In genomic region chr5:80230269-80230992, GRCh38 we compare ENCODE assay signal across 14 cellular contexts. TPM values are rescaled to one million over a fixed set of nuclear protein-coding genes. Genes with fewer than 3 reads are reported as not detected.
DNase-seq lines count a peak whose midpoint lies in the region; ATAC-seq and TF ChIP-seq lines count a peak whose summit lies in the region.
"Had no signal": no experiment of that assay in that cellular context is flagged by ENCODE, and none has a peak within 500 bp of the region (broad histone marks: within the 10 kb centered on the region; RNA-seq: fewer than 3 reads in every experiment).

No MANE protein-coding gene starts in this region.

- no peak overlapping the region for H3K4me2 ChIP-seq in IMR-90 (ENCODE audit: low read depth, low read length)
- H3K4me2 ChIP-seq in neural progenitor cell, result no peak overlapping the region

- H3K79me2 ChIP-seq in neural progenitor cell (ENCODE audit: low read depth), result peaks cover 100% of the 10 kb centered on the region

- H3K4me1 ChIP-seq in IMR-90 (ENCODE audit: control insufficient read depth, insufficient read depth, low read length), result no peaks in the 10 kb centered on the region; the same call in 1 of the 2 replicates
- H3K4me1 ChIP-seq in neural progenitor cell, result peaks cover 9% of the 10 kb centered on the region

- H3K18ac ChIP-seq in IMR-90 (ENCODE audit: low read depth, low read length), result no peak overlapping the region

- H2BK5ac ChIP-seq in IMR-90 (ENCODE audit: low read depth, low read length, poor library complexity, severe bottlenecking), result no peak overlapping the region

- H4K5ac ChIP-seq in IMR-90 (ENCODE audit: low read depth, low read length), result no peak overlapping the region

- H3K9ac ChIP-seq in IMR-90 (ENCODE audit: low read depth, low read length), result no peak overlapping the region
- no peak overlapping the region for H3K9ac ChIP-seq in neural progenitor cell

- H3K4me1 Mint-ChIP-seq in activated CD4-positive, alpha-beta T cell treated with anti-CD3 and anti-CD28 coated beads, Interleukin-2, amount 10 ng/mL, durations not matched to agents 7 days and 5 days, result peaks cover 58% of the 10 kb centered on the region
- peaks cover 38% of the 10 kb centered on the region for H3K4me1 Mint-ChIP-seq in activated CD4-positive, alpha-beta T cell treated with anti-CD3 and anti-CD28 coated beads, Interleukin-2, amount 10 ng/mL, durations not matched to agents 24 days and 14 days
- H3K4me1 Mint-ChIP-seq in central memory CD8-positive, alpha-beta T cell, result peaks cover 31% of the 10 kb centered on the region
- H3K4me1 Mint-ChIP-seq in neural progenitor cell, result peaks cover 15% of the 10 kb centered on the region

- no peak overlapping the region for H3K14ac ChIP-seq in IMR-90 (replicated peaks; ENCODE audit: low read depth, low read length)

- H3K4me3 ChIP-seq in IMR-90 (ENCODE audit: insufficient read depth, low read depth, low read length), result no peak overlapping the region
- no peak overlapping the region for H3K4me3 ChIP-seq in neural progenitor cell

- peaks cover 3 to 16% of the 10 kb centered on the region in 2 experiments; a peak in 3 of 4 replicates for H3K79me1 ChIP-seq in IMR-90 (ENCODE audit: low read depth in 1 of 2, low read length in 2 of 2)

- H2BK15ac ChIP-seq in IMR-90 (ENCODE audit: low read depth, low read length), result no peak overlapping the region

- no TSS peak for BruUV-seq in IMR-90 (replicated peaks; lab: Mats Ljungman, UMichigan)

- peaks cover 42% of the 10 kb centered on the region for H3K36me3 Mint-ChIP-seq in activated CD4-positive, alpha-beta T cell treated with anti-CD3 and anti-CD28 coated beads, Interleukin-2, amount 10 ng/mL, durations not matched to agents 7 days and 5 days (ENCODE audit: low read depth)
- H3K36me3 Mint-ChIP-seq in activated CD4-positive, alpha-beta T cell treated with anti-CD3 and anti-CD28 coated beads, Interleukin-2, amount 10 ng/mL, durations not matched to agents 24 days and 14 days (ENCODE audit: low read depth), result peaks cover 33% of the 10 kb centered on the region
- H3K36me3 Mint-ChIP-seq in central memory CD8-positive, alpha-beta T cell (ENCODE audit: insufficient read depth), result peaks cover 1% of the 10 kb centered on the region
- H3K36me3 Mint-ChIP-seq in neural progenitor cell, result peaks cover 4% of the 10 kb centered on the region

- H3K27ac ChIP-seq in IMR-90 (ENCODE audit: insufficient read depth, low read length), result no peak overlapping the region
- peak overlapping the region; percentile 81 for H3K27ac ChIP-seq in neural progenitor cell
- H3K27ac ChIP-seq: neutrophil had no signal

- CTCF ChIA-PET in activated CD4-positive, alpha-beta T cell treated with anti-CD3 and anti-CD28 coated beads, Interleukin-2, amount 10 ng/mL, durations not matched to agents 7 days and 5 days (lab: Charles Lee), result interaction anchor here (1.0 to 1.8 kb wide), 2 partner anchors 8 to 13 kb away, joined by 3 to 4 read pairs; no protein-coding TSS in a partner anchor
- CTCF ChIA-PET in IMR-90 (lab: Yijun Ruan, JAX), result no interaction called here

- 0 out of 2 replicates have a peak, but pooled peaks cover 4% of the 10 kb centered on the region for H4K20me1 ChIP-seq in IMR-90 (ENCODE audit: insufficient read depth, low read length)
- H4K20me1 ChIP-seq in neural progenitor cell (ENCODE audit: low read depth), result peaks cover 80% of the 10 kb centered on the region

- intact Hi-C loops in activated CD4-positive, alpha-beta T cell treated with anti-CD3 and anti-CD28 coated beads, Interleukin-2, amount 10 ng/mL, durations not matched to agents 24 days and 14 days (cut with micrococcal nuclease), result no loop called here
- intact Hi-C loops in IMR-90 (cut with micrococcal nuclease), result no loop called here

- no peak overlapping the region for H3K4ac ChIP-seq in IMR-90 (ENCODE audit: low read depth, low read length)

- no peak for TF ChIP-seq POLR2A in IMR-90 (IDR thresholded peaks at IDR 0.05; ENCODE audit: low read depth, low read length)

- H2BK120ac ChIP-seq in IMR-90 (ENCODE audit: low read depth, low read length), result peak overlapping the region; percentile 38; the same call in 1 of the 2 replicates

- H3K9me3 ChIP-seq in IMR-90 (ENCODE audit: control insufficient read depth, insufficient read depth, low read length), result no peaks in the 10 kb centered on the region
- no peaks in the 10 kb centered on the region for H3K9me3 ChIP-seq in neural progenitor cell (ENCODE audit: low read depth)
- H3K9me3 ChIP-seq: neutrophil had no signal

- H2AK5ac ChIP-seq in IMR-90 (ENCODE audit: low read depth, low read length), result peak overlapping the region; percentile 88

- H3K9me3 Mint-ChIP-seq in activated CD4-positive, alpha-beta T cell treated with anti-CD3 and anti-CD28 coated beads, Interleukin-2, amount 10 ng/mL, durations not matched to agents 7 days and 5 days, result peaks cover 4% of the 10 kb centered on the region
- no peaks in the 10 kb centered on the region for H3K9me3 Mint-ChIP-seq in activated CD4-positive, alpha-beta T cell treated with anti-CD3 and anti-CD28 coated beads, Interleukin-2, amount 10 ng/mL, durations not matched to agents 24 days and 14 days
- H3K9me3 Mint-ChIP-seq in central memory CD8-positive, alpha-beta T cell, result no peaks in the 10 kb centered on the region
- H3K9me3 Mint-ChIP-seq in neural progenitor cell, result peaks cover 3% of the 10 kb centered on the region

- no peak for ATAC-seq in IMR-90 (ENCODE audit: low read depth)
- ATAC-seq in central memory CD8-positive, alpha-beta T cell (replicated peaks; ENCODE audit: extremely low read depth, poor library complexity, severe bottlenecking), result no peak
- no peak for ATAC-seq in HG03565 (IDR thresholded peaks at IDR 0.05; ENCODE audit: unreplicated experiment)
- ATAC-seq in GM21619 (IDR thresholded peaks at IDR 0.05; ENCODE audit: unreplicated experiment), result no peak
- ATAC-seq: left ventricle myocardium superior had no signal

- H3K27ac Mint-ChIP-seq in activated CD4-positive, alpha-beta T cell treated with anti-CD3 and anti-CD28 coated beads, Interleukin-2, amount 10 ng/mL, durations not matched to agents 7 days and 5 days, result peak overlapping the region; percentile 58
- no peak overlapping the region for H3K27ac Mint-ChIP-seq in activated CD4-positive, alpha-beta T cell treated with anti-CD3 and anti-CD28 coated beads, Interleukin-2, amount 10 ng/mL, durations not matched to agents 24 days and 14 days
- H3K27ac Mint-ChIP-seq in central memory CD8-positive, alpha-beta T cell (ENCODE audit: low read depth), result peak overlapping the region; percentile 64
- H3K27ac Mint-ChIP-seq in neural progenitor cell, result peak overlapping the region; percentile 54

- H3F3A ChIP-seq in neural progenitor cell (ENCODE audit: low read depth), result no peaks in the 10 kb centered on the region

- no peak overlapping the region for H2AFZ ChIP-seq in IMR-90 (replicated peaks; ENCODE audit: low read length, poor library complexity)
- H2AFZ ChIP-seq in neural progenitor cell (replicated peaks), result no peak overlapping the region

- H4K91ac ChIP-seq in IMR-90 (ENCODE audit: insufficient read depth, low read depth, low read length), result no peak overlapping the region

- no peak overlapping the region for H3K23ac ChIP-seq in IMR-90 (ENCODE audit: low read depth, low read length)

- no CpG with 5 or more reads among the region's 7 CpGs for WGBS in IMR-90 (ENCODE audit: extremely low coverage in 2 of 2, insufficient read length in 1 of 2), 2 experiments

- TF ChIP-seq RAD21 in IMR-90 (IDR thresholded peaks at IDR 0.05; ENCODE audit: low read length), result no peak

- H3K4me3 Mint-ChIP-seq in activated CD4-positive, alpha-beta T cell treated with anti-CD3 and anti-CD28 coated beads, Interleukin-2, amount 10 ng/mL, durations not matched to agents 7 days and 5 days, result no peak overlapping the region
- H3K4me3 Mint-ChIP-seq in activated CD4-positive, alpha-beta T cell treated with anti-CD3 and anti-CD28 coated beads, Interleukin-2, amount 10 ng/mL, durations not matched to agents 24 days and 14 days, result no peak overlapping the region
- no peak overlapping the region for H3K4me3 Mint-ChIP-seq in central memory CD8-positive, alpha-beta T cell
- H3K4me3 Mint-ChIP-seq in neural progenitor cell, result no peak overlapping the region

- no peak overlapping the region; the same call in none of the 2 replicates for H2BK20ac ChIP-seq in IMR-90 (ENCODE audit: low read depth, low read length)

- H3K56ac ChIP-seq in IMR-90 (ENCODE audit: extremely low read depth, insufficient read depth, low read length), result no peak overlapping the region

- no peaks in the 10 kb centered on the region for H3K27me3 Mint-ChIP-seq in activated CD4-positive, alpha-beta T cell treated with anti-CD3 and anti-CD28 coated beads, Interleukin-2, amount 10 ng/mL, durations not matched to agents 7 days and 5 days
- no peaks in the 10 kb centered on the region for H3K27me3 Mint-ChIP-seq in activated CD4-positive, alpha-beta T cell treated with anti-CD3 and anti-CD28 coated beads, Interleukin-2, amount 10 ng/mL, durations not matched to agents 24 days and 14 days
- no peaks in the 10 kb centered on the region for H3K27me3 Mint-ChIP-seq in central memory CD8-positive, alpha-beta T cell
- peaks cover 2% of the 10 kb centered on the region for H3K27me3 Mint-ChIP-seq in neural progenitor cell (ENCODE audit: insufficient read depth, low read depth)

- H4K8ac ChIP-seq in IMR-90 (ENCODE audit: low read depth in 2 of 2, low read length in 2 of 2), result no peak overlapping the region

- H3K27me3 ChIP-seq in IMR-90 (ENCODE audit: control insufficient read depth, insufficient read depth, low read length), result no peaks in the 10 kb centered on the region
- no peaks in the 10 kb centered on the region for H3K27me3 ChIP-seq in neural progenitor cell
- H3K27me3 ChIP-seq: neutrophil had no signal

- H2AK9ac ChIP-seq in IMR-90 (replicated peaks; ENCODE audit: low read depth, low read length, poor library complexity), result no peak overlapping the region

- in situ Hi-C loops in IMR-90 (cut with MboI; ENCODE audit: low sequenced_read_pairs), result no loop called here

- H3K9me1 ChIP-seq in IMR-90 (ENCODE audit: insufficient read depth, low read length), result 0 out of 2 replicates have a peak, but pooled peaks cover 10% of the 10 kb centered on the region

- POLR2A ChIA-PET in activated CD4-positive, alpha-beta T cell treated with anti-CD3 and anti-CD28 coated beads, Interleukin-2, amount 10 ng/mL, durations not matched to agents 7 days and 5 days (lab: Charles Lee), result no interaction called here
- POLR2A ChIA-PET in IMR-90 (lab: Charles Lee; ENCODE audit: unreplicated experiment), result no interaction called here

- no peak for DNase-seq in activated CD4-positive, alpha-beta T cell treated with anti-CD3 and anti-CD28 coated beads, Interleukin-2, amount 10 ng/mL, durations not matched to agents 7 days and 5 days
- no peak for DNase-seq in activated CD4-positive, alpha-beta T cell treated with anti-CD3 and anti-CD28 coated beads, Interleukin-2, amount 10 ng/mL, durations not matched to agents 24 days and 14 days
- DNase-seq in IMR-90, result no peak
- DNase-seq in central memory CD8-positive, alpha-beta T cell (ENCODE audit: low spot score in 2 of 2), result no peak
- DNase-seq in neural progenitor cell (ENCODE audit: low spot score), result no peak
- no peak for DNase-seq in iPS-NIHi7 (ENCODE audit: extremely low spot score)
- DNase-seq: hippocampal formation, left ventricle myocardium superior, NCI-H187 treated with DMSO at 0.1 percent for 48 hours, NCI-H82, SHP77 had no signal

- dilution Hi-C loops in IMR-90 (cut with HindIII; ENCODE audit: low sequenced_read_pairs, unreplicated experiment), result no loop called here

- TF ChIP-seq CTCF in IMR-90 (conservative IDR thresholded peaks at IDR 0.05; ENCODE audit: low read depth, low read length), result no peak
- TF ChIP-seq CTCF in neural progenitor cell (IDR thresholded peaks at IDR 0.05), result no peak

- H3K36me3 ChIP-seq in IMR-90 (ENCODE audit: control insufficient read depth, insufficient read depth, low read length) (no peaks in the 10 kb centered on the region), neural progenitor cell (peaks cover 3% of the 10 kb centered on the region)
- H3K36me3 ChIP-seq: neutrophil had no signal

RNA-seq across cellular contexts. Expression of gene SERINC5, which starts 25.4 kb away (rescaled TPM):
- 10 to 100 TPM; 85.7 to 88.8 TPM for total RNA-seq in activated CD4-positive, alpha-beta T cell treated with anti-CD3 and anti-CD28 coated beads, Interleukin-2, amount 10 ng/mL, durations not matched to agents 7 days and 5 days
- 19.2 and 21.3 TPM in 2 replicates for total RNA-seq in activated CD4-positive, alpha-beta T cell treated with anti-CD3 and anti-CD28 coated beads, Interleukin-2, amount 10 ng/mL, durations not matched to agents 24 days and 14 days
- 7.2 and 8.1 TPM in 2 replicates for total RNA-seq in IMR-90 (2012; rRNA removed)
- polyA plus RNA-seq in IMR-90 (2012; rRNA removed), result 4.6 and 5.0 TPM in 2 replicates
- 2.0 and 2.5 TPM in 2 replicates for polyA plus RNA-seq in IMR-90 (2012; cell fraction: cytosol; rRNA removed)
- polyA plus RNA-seq in IMR-90 (2012; cell fraction: nucleus; rRNA removed; ENCODE audit: low replicate concordance), result 1.3 and 3.2 TPM in 2 replicates
- 105 and 126 TPM in 2 replicates for total RNA-seq in neural progenitor cell (ENCODE audit: low replicate concordance)
